In genomic region chr5:17359451-17359965, GRCh38 we compare ENCODE assay signal across 14 cellular contexts.
DNase-seq lines count a peak whose midpoint lies in the region; ATAC-seq and TF ChIP-seq lines count a peak whose summit lies in the region.
"Had no signal": no experiment of that assay in that cellular context is flagged by ENCODE, and none has a peak within 500 bp of the region (broad histone marks: within the 10 kb centered on the region; RNA-seq: fewer than 3 reads in every experiment).

No MANE protein-coding gene starts in this region.

- WGBS in sigmoid colon, 2 donors: 78 to 82% methylated on average over 11 of the region's 11 CpGs

- no peaks in the 10 kb centered on the region for H3K4me1 ChIP-seq in sigmoid colon
- H3K4me1 ChIP-seq: HAP-1, stomach had no signal

- H3K9me3 ChIP-seq in sigmoid colon: no peaks in the 10 kb centered on the region
- H3K9me3 ChIP-seq: HAP-1, stomach had no signal

- TF ChIP-seq CTCF in sigmoid colon (IDR thresholded peaks at IDR 0.05): no peak

- TF ChIP-seq EP300 in sigmoid colon (IDR thresholded peaks at IDR 0.05): no peak

- H3K27me3 ChIP-seq in sigmoid colon: no peaks in the 10 kb centered on the region
- H3K27me3 ChIP-seq: stomach had no signal

- intact Hi-C loops in sigmoid colon (cut with DNase I): no loop called here

- H3K27ac ChIP-seq in skin epidermis (peak overlapping the region in 11 of 21 experiments; percentile 19 to 76 (median 55)), sigmoid colon (no peak overlapping the region)

- H3K36me3 ChIP-seq in sigmoid colon: no peaks in the 10 kb centered on the region
- H3K36me3 ChIP-seq: HAP-1, stomach had no signal

- no peak for TF ChIP-seq POLR2A in sigmoid colon (IDR thresholded peaks at IDR 0.05)

- no peak for ATAC-seq in activated CD4-positive, CD25-positive, alpha-beta regulatory T cell treated with anti-CD3 and anti-CD28 coated beads, Interleukin-2, amount 50 U/mL, for 24 hours

- DNase-seq in H4 (ENCODE audit: low spot score): peak; percentile 98
- peak; percentile 98 for DNase-seq in amniotic epithelial cell (ENCODE audit: low read depth)
- peak; percentile 56 for DNase-seq in fibroblast of the conjunctiva (ENCODE audit: low read depth)
- DNase-seq in NCI-H1436 (lab: John Stamatoyannopoulos, UW): no peak
- no peak for DNase-seq in GOT3 (lab: John Stamatoyannopoulos, UW)
- no peak for DNase-seq in sigmoid colon
- DNase-seq: activated gamma-delta T cell treated with Interleukin-2 at 50 U/mL for 16 hours, hypothalamus, NCI-H2029 treated with DMSO at 0.1 percent for 48 hours, stomach, SW 1271 had no signal

- H3K4me3 ChIP-seq in skin epidermis (no peak overlapping the region), sigmoid colon (no peak overlapping the region)
- H3K4me3 ChIP-seq: HAP-1, stomach had no signal

Comparison
In these comparisons a context has a peak if more than half of its experiments do, and no peak if none do; other contexts are left out.
1. DNase-seq: peak in H4 (single experiment), amniotic epithelial cell (single experiment) and fibroblast of the conjunctiva (single experiment); none in NCI-H1436 (single experiment), GOT3 (single experiment) and sigmoid colon (single experiment).
2. H3K27ac ChIP-seq: peak in skin epidermis (11 of 21); none in sigmoid colon (0 of 4).